Comparison of ENCODE assay signal across 11 cellular contexts in the genomic region with DNA sequence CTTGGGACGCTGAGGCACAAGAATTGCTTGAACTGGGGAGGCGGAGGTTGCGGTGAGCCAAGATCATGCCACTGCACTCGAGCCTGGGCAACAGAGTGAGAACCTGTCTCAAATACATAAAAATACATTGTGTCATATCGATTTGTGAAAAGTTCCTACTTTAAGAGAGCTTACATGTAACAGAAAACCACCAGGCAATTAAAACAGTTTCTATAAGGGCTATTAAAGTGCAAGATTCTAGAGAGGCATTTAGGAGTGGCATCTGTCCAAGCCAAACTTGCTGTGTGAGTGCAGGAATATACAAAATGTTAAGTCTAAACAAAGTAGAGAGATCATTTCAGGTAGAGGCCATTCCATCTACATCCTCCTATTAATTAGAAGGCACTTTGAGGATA. TPM values are rescaled to one million over a fixed set of nuclear protein-coding genes. Genes with fewer than 3 reads are reported as not detected.
DNase-seq lines count a peak whose midpoint lies in the region; ATAC-seq, FAIRE-seq and TF ChIP-seq lines count a peak whose summit lies in the region.
"Had no signal": no experiment of that assay in that cellular context is flagged by ENCODE, and none has a peak within 500 bp of the region (broad histone marks: within the 10 kb centered on the region; RNA-seq: fewer than 3 reads in every experiment).

No MANE protein-coding gene starts in this region.

- DNase-seq in A549 (ENCODE audit: low read depth in 1 of 2, low spot score in 1 of 2) (no peak), esophagus squamous epithelium (lab: John Stamatoyannopoulos, UW) (no peak), NCI-H128 (lab: John Stamatoyannopoulos, UW; ENCODE audit: unreplicated experiment) (no peak), brain microvascular endothelial cell (no peak)
- DNase-seq: activated naive CD4-positive, alpha-beta T cell treated with Interleukin-2 at 50 U/mL for 16 hours; cerebellar nuclear complex; GOT3; NCI-H2081 had no signal

- H3K9me3 ChIP-seq in A549 (no peaks in the 10 kb centered on the region), BLaER1 (peaks cover 1% of the 10 kb centered on the region; the same call in 1 of the 2 replicates), OCI-LY1 (ENCODE audit: low read length) (no peaks in the 10 kb centered on the region), esophagus squamous epithelium (no peaks in the 10 kb centered on the region)

- TF ChIP-seq CTCF in A549 (IDR thresholded peaks at IDR 0.05) (no peak), OCI-LY1 (IDR thresholded peaks at IDR 0.05; ENCODE audit: low read length) (no peak), esophagus squamous epithelium (IDR thresholded peaks at IDR 0.05) (no peak), brain microvascular endothelial cell (IDR thresholded peaks at IDR 0.05; ENCODE audit: low read depth, low read length, missing control alignments) (no peak)

- CTCF ChIA-PET in A549 (lab: Yijun Ruan, JAX): interaction anchor here (0.7 to 10.0 kb wide), 5 partner anchors 17 to 432 kb away, joined by 3 to 250 read pairs (median 3); no protein-coding TSS in a partner anchor

- FAIRE-seq in A549 (lab: Jason Lieb, UNC): no peak

- H3K27ac ChIP-seq in A549: no peak overlapping the region
- H3K27ac ChIP-seq in BLaER1: no peak overlapping the region
- no peak overlapping the region for H3K27ac ChIP-seq in OCI-LY1 (ENCODE audit: low read depth, low read length, poor library complexity, severe bottlenecking)
- peak overlapping the region in 3 of 4 donors; percentile 94 to 97 (median 97) for H3K27ac ChIP-seq in esophagus squamous epithelium
- no peak overlapping the region for H3K27ac ChIP-seq in brain microvascular endothelial cell

- intact Hi-C loops in esophagus squamous epithelium (cut with DNase I): no loop called here

- no peak overlapping the region for H2AFZ ChIP-seq in OCI-LY1 (ENCODE audit: low read length)

- H3K4me2 ChIP-seq in A549 (peak overlapping the region; percentile 91; the same call in 1 of the 3 replicates), BLaER1 (peak overlapping the region; percentile 92; the same call in 1 of the 2 replicates), OCI-LY1 (ENCODE audit: low read length) (peak overlapping the region; percentile 100)

- ATAC-seq in A549: no peak
- no peak for ATAC-seq in HG03565 (IDR thresholded peaks at IDR 0.05; ENCODE audit: unreplicated experiment)

- no peak overlapping the region for H3K4me3 ChIP-seq in A549
- no peak overlapping the region for H3K4me3 ChIP-seq in BLaER1
- peak overlapping the region; percentile 91 for H3K4me3 ChIP-seq in OCI-LY1 (ENCODE audit: low read depth, low read length, poor library complexity, severe bottlenecking)
- no peak overlapping the region for H3K4me3 ChIP-seq in esophagus squamous epithelium
- no peak overlapping the region for H3K4me3 ChIP-seq in brain microvascular endothelial cell (ENCODE audit: low read depth, low read length)

- TF ChIP-seq POLR2A in A549 (IDR thresholded peaks at IDR 0.05; ENCODE audit: low read length) (no peak), esophagus squamous epithelium (IDR thresholded peaks at IDR 0.05) (no peak)

- in situ Hi-C loops in brain microvascular endothelial cell (cut with HindIII; ENCODE audit: low pct_ligation_motif_present, low sequenced_read_pairs): no loop called here

- H3K9ac ChIP-seq in BLaER1 (no peak overlapping the region), OCI-LY1 (ENCODE audit: low read length) (peak overlapping the region; percentile 94; the same call in 1 of the 2 replicates)

- H3K9me2 ChIP-seq in OCI-LY1 (ENCODE audit: low read depth, low read length): no peaks in the 10 kb centered on the region

- 78% methylated on average over 5 of the region's 5 CpGs for WGBS in A549 (ENCODE audit: missing lambda C conversion rate)
- 83 to 90% methylated on average over 5 of the region's 5 CpGs for WGBS in esophagus squamous epithelium, 2 donors

- H3K27me3 ChIP-seq in BLaER1 (no peaks in the 10 kb centered on the region), OCI-LY1 (ENCODE audit: insufficient read depth, low read length) (no peaks in the 10 kb centered on the region), esophagus squamous epithelium (no peaks in the 10 kb centered on the region), brain microvascular endothelial cell (replicated peaks) (no peaks in the 10 kb centered on the region)

- no peaks in the 10 kb centered on the region for H3F3A ChIP-seq in OCI-LY1 (ENCODE audit: insufficient read depth, low read length)

- POLR2A ChIA-PET in A549 (lab: Yijun Ruan, JAX): interaction anchor here (1.0 to 2.2 kb wide), 2 partner anchors 166 to 170 kb away, joined by 3 to 5 read pairs; no protein-coding TSS in a partner anchor

- H3K4me1 ChIP-seq in A549 (peaks cover 38% of the 10 kb centered on the region), BLaER1 (peaks cover 32% of the 10 kb centered on the region), OCI-LY1 (ENCODE audit: insufficient read depth, low read length, severe bottlenecking) (peaks cover 40% of the 10 kb centered on the region), esophagus squamous epithelium (peaks cover 10 to 60% (median 38%) of the 10 kb centered on the region in 3 donors)

- no peak for TF ChIP-seq RAD21 in A549 (conservative IDR thresholded peaks at IDR 0.05 in 1 of 2, IDR thresholded peaks at IDR 0.05 in 1 of 2)

- TF ChIP-seq EP300 in A549 (IDR thresholded peaks at IDR 0.05): no peak

- H4K20me1 ChIP-seq in BLaER1: no peaks in the 10 kb centered on the region
- H4K20me1 ChIP-seq in OCI-LY1 (ENCODE audit: insufficient read depth, low read length): no peaks in the 10 kb centered on the region

- H3K36me3 ChIP-seq in BLaER1 (peaks cover 41% of the 10 kb centered on the region), OCI-LY1 (ENCODE audit: insufficient read depth, low read length) (peaks cover 14% of the 10 kb centered on the region), esophagus squamous epithelium (peaks cover 0 to 29% (median 0%) of the 10 kb centered on the region in 3 donors), brain microvascular endothelial cell (replicated peaks) (peaks cover 5% of the 10 kb centered on the region)

- H3K79me2 ChIP-seq in OCI-LY1 (ENCODE audit: insufficient read depth, low read length): peaks cover 32% of the 10 kb centered on the region

TF ChIP-seq in A549, 52 proteins besides CTCF, POLR2A, EP300 and RAD21 (continues in another document):
- TF ChIP-seq FOXS1 (CRISPR knock-in tag; IDR thresholded peaks at IDR 0.05): no peak
- TF ChIP-seq, protein P1, sequence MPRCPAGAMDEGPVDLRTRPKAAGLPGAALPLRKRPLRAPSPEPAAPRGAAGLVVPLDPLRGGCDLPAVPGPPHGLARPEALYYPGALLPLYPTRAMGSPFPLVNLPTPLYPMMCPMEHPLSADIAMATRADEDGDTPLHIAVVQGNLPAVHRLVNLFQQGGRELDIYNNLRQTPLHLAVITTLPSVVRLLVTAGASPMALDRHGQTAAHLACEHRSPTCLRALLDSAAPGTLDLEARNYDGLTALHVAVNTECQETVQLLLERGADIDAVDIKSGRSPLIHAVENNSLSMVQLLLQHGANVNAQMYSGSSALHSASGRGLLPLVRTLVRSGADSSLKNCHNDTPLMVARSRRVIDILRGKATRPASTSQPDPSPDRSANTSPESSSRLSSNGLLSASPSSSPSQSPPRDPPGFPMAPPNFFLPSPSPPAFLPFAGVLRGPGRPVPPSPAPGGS (IDR thresholded peaks at IDR 0.05): no peak
- no peak for TF ChIP-seq MYC (IDR thresholded peaks at IDR 0.05; ENCODE audit: borderline replicate concordance, low read length)
- no peak for TF ChIP-seq POLR2AphosphoS2 (conservative IDR thresholded peaks at IDR 0.05; ENCODE audit: low read length)
- TF ChIP-seq EHF (CRISPR knock-in tag; IDR thresholded peaks at IDR 0.05): no peak
- TF ChIP-seq ZNF302 (CRISPR knock-in tag; IDR thresholded peaks at IDR 0.05): no peak
- no peak for TF ChIP-seq CBX2 (IDR thresholded peaks at IDR 0.05; ENCODE audit: borderline replicate concordance, low read depth)
- no peak for TF ChIP-seq ZC3H11A (IDR thresholded peaks at IDR 0.05)
- no peak for TF ChIP-seq FOSB (CRISPR knock-in tag; IDR thresholded peaks at IDR 0.05)
- TF ChIP-seq, protein P2, sequence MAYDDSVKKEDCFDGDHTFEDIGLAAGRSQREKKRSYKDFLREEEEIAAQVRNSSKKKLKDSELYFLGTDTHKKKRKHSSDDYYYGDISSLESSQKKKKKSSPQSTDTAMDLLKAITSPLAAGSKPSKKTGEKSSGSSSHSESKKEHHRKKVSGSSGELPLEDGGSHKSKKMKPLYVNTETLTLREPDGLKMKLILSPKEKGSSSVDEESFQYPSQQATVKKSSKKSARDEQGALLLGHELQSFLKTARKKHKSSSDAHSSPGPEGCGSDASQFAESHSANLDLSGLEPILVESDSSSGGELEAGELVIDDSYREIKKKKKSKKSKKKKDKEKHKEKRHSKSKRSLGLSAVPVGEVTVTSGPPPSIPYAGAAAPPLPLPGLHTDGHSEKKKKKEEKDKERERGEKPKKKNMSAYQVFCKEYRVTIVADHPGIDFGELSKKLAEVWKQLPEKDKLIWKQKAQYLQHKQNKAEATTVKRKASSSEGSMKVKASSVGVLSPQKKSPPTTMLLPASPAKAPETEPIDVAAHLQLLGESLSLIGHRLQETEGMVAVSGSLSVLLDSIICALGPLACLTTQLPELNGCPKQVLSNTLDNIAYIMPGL (CRISPR knock-in tag; IDR thresholded peaks at IDR 0.05; ENCODE audit: borderline replicate concordance): no peak
- no peak for TF ChIP-seq KDM1A (IDR thresholded peaks at IDR 0.05; ENCODE audit: low read depth)

RNA-seq across cellular contexts. Expression of a gene that starts 1.7 kb away (rescaled TPM):
- polyA plus RNA-seq in A549 (2011; rRNA removed) (75.9 and 79.7 TPM in 2 replicates), A549 (2017; fragmentation: RNase III; extraction: RNeasy Plus Mini Kit Qiagen cat#74134 plus additional on column Dnase treatment) (44.3 to 51.1 TPM (median 49.4 TPM) in 3 replicates)
- polyA plus RNA-seq in A549 (2012; cell fraction: cytosol; rRNA removed): 27.0 and 31.8 TPM in 2 replicates
- polyA plus RNA-seq in A549 (2012; cell fraction: nucleus; rRNA removed): 37.6 and 48.7 TPM in 2 replicates
- polyA minus RNA-seq in A549 (2011; rRNA and poly(A)+ RNA removed): 46.4 and 53.1 TPM in 2 replicates
- 10 to 100 TPM; 16.6 to 37.2 (median 17.8) TPM for total RNA-seq in esophagus squamous epithelium

RNA-seq across cellular contexts. Expression of a gene that starts 47.8 kb away (rescaled TPM):
- polyA plus RNA-seq in A549 (2011; rRNA removed): 354 and 378 TPM in 2 replicates
- 128 and 189 TPM in 2 replicates for polyA plus RNA-seq in A549 (2012; cell fraction: cytosol; rRNA removed)
- polyA plus RNA-seq in A549 (2012; cell fraction: nucleus; rRNA removed): 155 and 161 TPM in 2 replicates
- 275 to 294 TPM (median 290 TPM) in 3 replicates for polyA plus RNA-seq in A549 (2017; fragmentation: RNase III; extraction: RNeasy Plus Mini Kit Qiagen cat#74134 plus additional on column Dnase treatment)
- 451 and 495 TPM in 2 replicates for polyA minus RNA-seq in A549 (2011; rRNA and poly(A)+ RNA removed)
- total RNA-seq in esophagus squamous epithelium: 100 to 1,000 TPM; 174 to 267 (median 206) TPM

RNA-seq across cellular contexts. Expression of a gene that starts 59.2 kb away (rescaled TPM):
- polyA plus RNA-seq in A549 (2011; rRNA removed): 2.4 and 2.7 TPM in 2 replicates
- polyA plus RNA-seq in A549 (2012; cell fraction: cytosol; rRNA removed): 0.98 and 1.2 TPM in 2 replicates
- polyA plus RNA-seq in A549 (2012; cell fraction: nucleus; rRNA removed): 0.38 and 0.59 TPM in 2 replicates
- 2.7 to 3.9 TPM (median 2.8 TPM) in 3 replicates for polyA plus RNA-seq in A549 (2017; fragmentation: RNase III; extraction: RNeasy Plus Mini Kit Qiagen cat#74134 plus additional on column Dnase treatment)
- polyA minus RNA-seq in A549 (2011; rRNA and poly(A)+ RNA removed): 1.1 and 1.5 TPM in 2 replicates
- 1 to 10 TPM in 3 of 4 donors, under 1 TPM in 1; 0.64 to 5.0 (median 2.2) TPM for total RNA-seq in esophagus squamous epithelium

Comparison
In these comparisons a context has a peak if more than half of its experiments do, and no peak if none do; other contexts are left out.
1. H3K27ac ChIP-seq: peak in esophagus squamous epithelium (3 of 4); none in A549 (0 of 2), BLaER1 (single experiment), OCI-LY1 (single experiment) and brain microvascular endothelial cell (single experiment).
2. Peak in every context shown above with its lines, with median percentiles within 50 percentile points of each other: H3K4me2 ChIP-seq.